ENCODE assay signal across 24 cellular contexts in genomic region chr11:1377231-1377780, GRCh38.
"Had no signal": no experiment of that assay in that cellular context is flagged by ENCODE, and none has a peak within 500 bp of the region (broad histone marks: within the 10 kb centered on the region; RNA-seq: fewer than 3 reads in every experiment).

No MANE protein-coding gene starts in this region.

- DNase-seq: dorsolateral prefrontal cortex; effector CD8-positive, alpha-beta T cell; endodermal cell; esophagus squamous epithelium; head of caudate nucleus; kidney; mesenchymal stem cell; naive B cell; nucleus accumbens; stimulated activated CD4-positive, alpha-beta T cell treated with anti-CD3 and anti-CD28 coated beads, Interleukin-12 subunit alpha, Interleukin-12 subunit beta, amount 100 ng/mL, for 4 hours; stimulated activated CD4-positive, alpha-beta T cell treated with anti-CD3 and anti-CD28 coated beads, Interleukin-1b, Interleukin-23, amount 100 ng/mL, for 48 hours; stimulated activated CD4-positive, alpha-beta T cell treated with anti-CD3 and anti-CD28 coated beads, Interleukin-4, amount 100 ng/mL, for 1 hour; stimulated activated CD8-positive, alpha-beta memory T cell treated with anti-CD3 and anti-CD28 coated beads, Interleukin-4, amount 100 ng/mL, for 48 hours; stimulated activated naive CD4-positive, alpha-beta T cell; stimulated activated naive CD8-positive, alpha-beta T cell treated with anti-CD3 and anti-CD28 coated beads, Interleukin-15, amount 100 ng/mL, for 72 hours; transverse colon; upper lobe of right lung; uterus had no signal

- ATAC-seq: left lobe of liver; mucosa of descending colon; natural killer cell treated with Interleukin-12 subunit alpha and Interleukin-12 subunit beta and Interleukin-15 and Interleukin-18, amount 100 ng/mL, for 72 hours; sciatic nerve; stimulated activated naive CD8-positive, alpha-beta T cell treated with anti-CD3 and anti-CD28 coated beads, Interleukin-15, amount 100 ng/mL, for 72 hours; upper lobe of right lung had no signal

- H3K27ac Mint-ChIP-seq: endodermal cell; mesothelial cell of epicardium; natural killer cell treated with Interleukin-12 subunit alpha and Interleukin-12 subunit beta and Interleukin-15 and Interleukin-18, amount 100 ng/mL, for 72 hours had no signal

- H3K9me3 Mint-ChIP-seq: natural killer cell treated with Interleukin-12 subunit alpha and Interleukin-12 subunit beta and Interleukin-15 and Interleukin-18, amount 100 ng/mL, for 72 hours; stimulated activated naive CD8-positive, alpha-beta T cell treated with anti-CD3 and anti-CD28 coated beads, Interleukin-15, amount 100 ng/mL, for 72 hours had no signal

- H3K36me3 Mint-ChIP-seq: mesothelial cell of epicardium; naive B cell; natural killer cell treated with Interleukin-12 subunit alpha and Interleukin-12 subunit beta and Interleukin-15 and Interleukin-18, amount 100 ng/mL, for 72 hours; neural progenitor cell had no signal

- H3K4me1 Mint-ChIP-seq: endodermal cell had no signal

- H3K4me3 Mint-ChIP-seq: endodermal cell; mesothelial cell of epicardium; natural killer cell treated with Interleukin-12 subunit alpha and Interleukin-12 subunit beta and Interleukin-15 and Interleukin-18, amount 100 ng/mL, for 72 hours; stimulated activated naive CD8-positive, alpha-beta T cell treated with anti-CD3 and anti-CD28 coated beads, Interleukin-15, amount 100 ng/mL, for 72 hours had no signal
